Comparison of ENCODE assay signal across 1 cellular context in the genomic region with DNA sequence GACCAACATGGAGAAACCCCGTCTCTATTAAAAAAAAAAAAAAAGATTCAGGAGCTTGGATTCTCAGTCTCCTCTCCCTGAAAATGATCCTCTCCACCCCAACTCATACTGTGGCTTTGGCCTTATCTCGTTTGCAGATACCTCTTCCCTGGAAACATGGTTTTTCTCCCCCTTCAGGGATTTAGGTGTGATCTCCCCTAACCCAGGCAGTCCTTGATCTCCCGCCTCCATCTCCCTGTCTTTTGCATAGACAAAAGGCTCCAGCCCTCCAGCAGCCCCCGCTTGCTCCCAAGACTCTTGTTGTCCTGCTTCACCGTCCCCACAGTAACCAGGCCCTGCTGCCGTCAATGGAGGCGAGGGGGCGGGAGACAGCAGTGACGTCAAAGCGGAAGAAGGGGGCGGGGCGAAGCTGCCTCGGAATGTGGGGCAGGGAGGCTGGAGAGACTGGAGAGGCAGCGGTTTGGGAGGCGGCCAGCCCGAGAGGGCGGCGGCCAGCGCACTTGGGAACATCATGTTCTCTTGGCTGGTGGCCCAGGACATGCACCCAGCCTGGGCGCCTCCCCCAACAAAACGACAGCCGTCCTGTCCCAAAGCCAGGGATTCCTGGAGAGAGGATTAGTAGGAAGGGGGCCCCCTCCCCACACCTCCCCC.
TF ChIP-seq lines count a peak whose summit lies in the region.

No MANE protein-coding gene starts in this region.

TF ChIP-seq in HepG2, 621 proteins besides CTCF, POLR2A, EP300 and RAD21 (continued from another document and continues in another):
- TF ChIP-seq KDM5B (CRISPR knock-in tag; IDR thresholded peaks at IDR 0.05; ENCODE audit: borderline replicate concordance) (no peak), MTA3 (CRISPR knock-in tag; IDR thresholded peaks at IDR 0.05) (no peak), ZNF562 (CRISPR knock-in tag; IDR thresholded peaks at IDR 0.05; ENCODE audit: borderline replicate concordance) (no peak), ZBTB33 (CRISPR knock-in tag; IDR thresholded peaks at IDR 0.05) (no peak), MZF1 (CRISPR knock-in tag; IDR thresholded peaks at IDR 0.05; ENCODE audit: borderline replicate concordance) (no peak), ZNF841 (CRISPR knock-in tag; IDR thresholded peaks at IDR 0.05; ENCODE audit: borderline replicate concordance) (no peak), ZFP90 (CRISPR knock-in tag; IDR thresholded peaks at IDR 0.05; ENCODE audit: borderline replicate concordance) (no peak), YEATS2 (CRISPR knock-in tag; IDR thresholded peaks at IDR 0.05; ENCODE audit: borderline replicate concordance) (no peak), ELF4 (CRISPR knock-in tag; IDR thresholded peaks at IDR 0.05; ENCODE audit: borderline replicate concordance) (no peak), TBX3 (IDR thresholded peaks at IDR 0.05; ENCODE audit: borderline replicate concordance) (0 out of 2 replicates have a peak, but pooled peaks have one; percentile 8), ARID4A (CRISPR knock-in tag; IDR thresholded peaks at IDR 0.05; ENCODE audit: borderline replicate concordance) (no peak; the same call in 1 of the 2 replicates), KLF6 (CRISPR knock-in tag; IDR thresholded peaks at IDR 0.05) (no peak), PCBP1 (IDR thresholded peaks at IDR 0.05; ENCODE audit: borderline replicate concordance, low read depth, low read length) (0 out of 2 replicates have a peak, but pooled peaks have one; percentile 50), HDAC1 (CRISPR knock-in tag; IDR thresholded peaks at IDR 0.05) (no peak), HOXD1 (CRISPR knock-in tag; IDR thresholded peaks at IDR 0.05) (no peak), THAP7 (CRISPR knock-in tag; IDR thresholded peaks at IDR 0.05) (no peak), HNF4G (IDR thresholded peaks at IDR 0.05; ENCODE audit: borderline replicate concordance, low read depth, low read length) (no peak), HNF4G (CRISPR knock-in tag; IDR thresholded peaks at IDR 0.05; ENCODE audit: borderline replicate concordance, low read depth) (no peak), TAF1 (CRISPR knock-in tag; IDR thresholded peaks at IDR 0.05) (0 out of 2 replicates have a peak, but pooled peaks have one; percentile 29), SKI (IDR thresholded peaks at IDR 0.05; ENCODE audit: partially characterized antibody) (no peak), ARNT2 (CRISPR knock-in tag; IDR thresholded peaks at IDR 0.05; ENCODE audit: low read depth) (no peak), KDM2A (CRISPR knock-in tag; IDR thresholded peaks at IDR 0.05; ENCODE audit: borderline replicate concordance, low read depth) (peak; percentile 44; the same call in 1 of the 2 replicates), ZNF432 (CRISPR knock-in tag; IDR thresholded peaks at IDR 0.05; ENCODE audit: borderline replicate concordance) (no peak), ATF4 (CRISPR knock-in tag; IDR thresholded peaks at IDR 0.05) (no peak; a peak in 1 of 4 replicates), ZNF451 (CRISPR knock-in tag; IDR thresholded peaks at IDR 0.05) (no peak), BATF2 (CRISPR knock-in tag; IDR thresholded peaks at IDR 0.05) (no peak), ZFP1 (CRISPR knock-in tag; IDR thresholded peaks at IDR 0.05) (no peak), ZNF775 (CRISPR knock-in tag; IDR thresholded peaks at IDR 0.05; ENCODE audit: borderline replicate concordance) (no peak), ZNF768 (CRISPR knock-in tag; IDR thresholded peaks at IDR 0.05) (peak; percentile 39; the same call in 1 of the 2 replicates), ZNF335 (CRISPR knock-in tag; IDR thresholded peaks at IDR 0.05) (no peak), ZFP36L1 (CRISPR knock-in tag; IDR thresholded peaks at IDR 0.05) (no peak; the same call in 1 of the 2 replicates)
- TF ChIP-seq, protein P1, sequence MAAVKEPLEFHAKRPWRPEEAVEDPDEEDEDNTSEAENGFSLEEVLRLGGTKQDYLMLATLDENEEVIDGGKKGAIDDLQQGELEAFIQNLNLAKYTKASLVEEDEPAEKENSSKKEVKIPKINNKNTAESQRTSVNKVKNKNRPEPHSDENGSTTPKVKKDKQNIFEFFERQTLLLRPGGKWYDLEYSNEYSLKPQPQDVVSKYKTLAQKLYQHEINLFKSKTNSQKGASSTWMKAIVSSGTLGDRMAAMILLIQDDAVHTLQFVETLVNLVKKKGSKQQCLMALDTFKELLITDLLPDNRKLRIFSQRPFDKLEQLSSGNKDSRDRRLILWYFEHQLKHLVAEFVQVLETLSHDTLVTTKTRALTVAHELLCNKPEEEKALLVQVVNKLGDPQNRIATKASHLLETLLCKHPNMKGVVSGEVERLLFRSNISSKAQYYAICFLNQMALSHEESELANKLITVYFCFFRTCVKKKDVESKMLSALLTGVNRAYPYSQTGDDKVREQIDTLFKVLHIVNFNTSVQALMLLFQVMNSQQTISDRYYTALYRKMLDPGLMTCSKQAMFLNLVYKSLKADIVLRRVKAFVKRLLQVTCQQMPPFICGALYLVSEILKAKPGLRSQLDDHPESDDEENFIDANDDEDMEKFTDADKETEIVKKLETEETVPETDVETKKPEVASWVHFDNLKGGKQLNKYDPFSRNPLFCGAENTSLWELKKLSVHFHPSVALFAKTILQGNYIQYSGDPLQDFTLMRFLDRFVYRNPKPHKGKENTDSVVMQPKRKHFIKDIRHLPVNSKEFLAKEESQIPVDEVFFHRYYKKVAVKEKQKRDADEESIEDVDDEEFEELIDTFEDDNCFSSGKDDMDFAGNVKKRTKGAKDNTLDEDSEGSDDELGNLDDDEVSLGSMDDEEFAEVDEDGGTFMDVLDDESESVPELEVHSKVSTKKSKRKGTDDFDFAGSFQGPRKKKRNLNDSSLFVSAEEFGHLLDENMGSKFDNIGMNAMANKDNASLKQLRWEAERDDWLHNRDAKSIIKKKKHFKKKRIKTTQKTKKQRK (IDR thresholded peaks at IDR 0.05; ENCODE audit: low read length) = no peak
- TF ChIP-seq, protein P2, sequence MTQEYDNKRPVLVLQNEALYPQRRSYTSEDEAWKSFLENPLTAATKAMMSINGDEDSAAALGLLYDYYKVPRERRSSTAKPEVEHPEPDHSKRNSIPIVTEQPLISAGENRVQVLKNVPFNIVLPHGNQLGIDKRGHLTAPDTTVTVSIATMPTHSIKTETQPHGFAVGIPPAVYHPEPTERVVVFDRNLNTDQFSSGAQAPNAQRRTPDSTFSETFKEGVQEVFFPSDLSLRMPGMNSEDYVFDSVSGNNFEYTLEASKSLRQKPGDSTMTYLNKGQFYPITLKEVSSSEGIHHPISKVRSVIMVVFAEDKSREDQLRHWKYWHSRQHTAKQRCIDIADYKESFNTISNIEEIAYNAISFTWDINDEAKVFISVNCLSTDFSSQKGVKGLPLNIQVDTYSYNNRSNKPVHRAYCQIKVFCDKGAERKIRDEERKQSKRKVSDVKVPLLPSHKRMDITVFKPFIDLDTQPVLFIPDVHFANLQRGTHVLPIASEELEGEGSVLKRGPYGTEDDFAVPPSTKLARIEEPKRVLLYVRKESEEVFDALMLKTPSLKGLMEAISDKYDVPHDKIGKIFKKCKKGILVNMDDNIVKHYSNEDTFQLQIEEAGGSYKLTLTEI (CRISPR knock-in tag; conservative IDR thresholded peaks at IDR 0.05) = no peak
- TF ChIP-seq, protein P3, sequence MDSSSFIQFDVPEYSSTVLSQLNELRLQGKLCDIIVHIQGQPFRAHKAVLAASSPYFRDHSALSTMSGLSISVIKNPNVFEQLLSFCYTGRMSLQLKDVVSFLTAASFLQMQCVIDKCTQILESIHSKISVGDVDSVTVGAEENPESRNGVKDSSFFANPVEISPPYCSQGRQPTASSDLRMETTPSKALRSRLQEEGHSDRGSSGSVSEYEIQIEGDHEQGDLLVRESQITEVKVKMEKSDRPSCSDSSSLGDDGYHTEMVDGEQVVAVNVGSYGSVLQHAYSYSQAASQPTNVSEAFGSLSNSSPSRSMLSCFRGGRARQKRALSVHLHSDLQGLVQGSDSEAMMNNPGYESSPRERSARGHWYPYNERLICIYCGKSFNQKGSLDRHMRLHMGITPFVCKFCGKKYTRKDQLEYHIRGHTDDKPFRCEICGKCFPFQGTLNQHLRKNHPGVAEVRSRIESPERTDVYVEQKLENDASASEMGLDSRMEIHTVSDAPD (CRISPR knock-in tag; IDR thresholded peaks at IDR 0.05) = no peak
- TF ChIP-seq, protein P4, sequence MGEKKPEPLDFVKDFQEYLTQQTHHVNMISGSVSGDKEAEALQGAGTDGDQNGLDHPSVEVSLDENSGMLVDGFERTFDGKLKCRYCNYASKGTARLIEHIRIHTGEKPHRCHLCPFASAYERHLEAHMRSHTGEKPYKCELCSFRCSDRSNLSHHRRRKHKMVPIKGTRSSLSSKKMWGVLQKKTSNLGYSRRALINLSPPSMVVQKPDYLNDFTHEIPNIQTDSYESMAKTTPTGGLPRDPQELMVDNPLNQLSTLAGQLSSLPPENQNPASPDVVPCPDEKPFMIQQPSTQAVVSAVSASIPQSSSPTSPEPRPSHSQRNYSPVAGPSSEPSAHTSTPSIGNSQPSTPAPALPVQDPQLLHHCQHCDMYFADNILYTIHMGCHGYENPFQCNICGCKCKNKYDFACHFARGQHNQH (CRISPR knock-in tag; IDR thresholded peaks at IDR 0.05) = peak; percentile 28; the same call in 1 of the 2 replicates
- TF ChIP-seq, protein P5, sequence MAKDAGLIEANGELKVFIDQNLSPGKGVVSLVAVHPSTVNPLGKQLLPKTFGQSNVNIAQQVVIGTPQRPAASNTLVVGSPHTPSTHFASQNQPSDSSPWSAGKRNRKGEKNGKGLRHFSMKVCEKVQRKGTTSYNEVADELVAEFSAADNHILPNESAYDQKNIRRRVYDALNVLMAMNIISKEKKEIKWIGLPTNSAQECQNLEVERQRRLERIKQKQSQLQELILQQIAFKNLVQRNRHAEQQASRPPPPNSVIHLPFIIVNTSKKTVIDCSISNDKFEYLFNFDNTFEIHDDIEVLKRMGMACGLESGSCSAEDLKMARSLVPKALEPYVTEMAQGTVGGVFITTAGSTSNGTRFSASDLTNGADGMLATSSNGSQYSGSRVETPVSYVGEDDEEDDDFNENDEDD (CRISPR knock-in tag; IDR thresholded peaks at IDR 0.05; ENCODE audit: borderline replicate concordance) = peak; percentile 40; the same call in 1 of the 2 replicates
- TF ChIP-seq, protein P6, sequence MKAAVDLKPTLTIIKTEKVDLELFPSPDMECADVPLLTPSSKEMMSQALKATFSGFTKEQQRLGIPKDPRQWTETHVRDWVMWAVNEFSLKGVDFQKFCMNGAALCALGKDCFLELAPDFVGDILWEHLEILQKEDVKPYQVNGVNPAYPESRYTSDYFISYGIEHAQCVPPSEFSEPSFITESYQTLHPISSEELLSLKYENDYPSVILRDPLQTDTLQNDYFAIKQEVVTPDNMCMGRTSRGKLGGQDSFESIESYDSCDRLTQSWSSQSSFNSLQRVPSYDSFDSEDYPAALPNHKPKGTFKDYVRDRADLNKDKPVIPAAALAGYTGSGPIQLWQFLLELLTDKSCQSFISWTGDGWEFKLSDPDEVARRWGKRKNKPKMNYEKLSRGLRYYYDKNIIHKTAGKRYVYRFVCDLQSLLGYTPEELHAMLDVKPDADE (CRISPR knock-in tag; IDR thresholded peaks at IDR 0.05) = no peak
